ENCODE assay signal across 24 cellular contexts in the genomic region with DNA sequence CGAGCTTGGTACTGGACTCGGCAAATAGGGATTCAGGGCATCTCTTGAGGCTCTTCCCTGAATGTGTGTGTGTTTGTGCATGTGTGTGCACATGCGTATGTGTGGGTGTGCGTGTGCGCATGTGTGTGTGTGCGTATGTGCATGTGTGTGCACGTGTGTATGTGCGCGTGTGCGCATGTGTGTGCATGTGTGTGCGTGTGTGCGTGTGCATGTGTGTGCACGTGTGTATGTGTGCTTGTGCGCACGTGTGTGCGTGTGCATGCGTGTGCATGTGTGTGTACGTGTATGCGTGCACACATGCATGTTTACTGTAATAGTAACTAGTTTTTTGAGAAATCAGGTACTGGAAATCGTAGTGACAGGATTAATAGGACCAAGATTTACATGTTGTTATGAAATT.
"Had no signal": no experiment of that assay in that cellular context is flagged by ENCODE, and none has a peak within 500 bp of the region (broad histone marks: within the 10 kb centered on the region; RNA-seq: fewer than 3 reads in every experiment).

No MANE protein-coding gene starts in this region.

- ATAC-seq: activated CD8-positive, alpha-beta T cell treated with anti-CD3 and anti-CD28 coated beads, Interleukin-2, amount 10 ng/mL, durations not matched to agents 7 days and 5 days; PC-3; WTC11 had no signal

- H3K4me3 Mint-ChIP-seq: activated CD8-positive, alpha-beta T cell treated with anti-CD3 and anti-CD28 coated beads, Interleukin-2, amount 10 ng/mL, durations not matched to agents 7 days and 5 days; activated naive CD8-positive, alpha-beta T cell treated with anti-CD3 and anti-CD28 coated beads, Interleukin-2, amount 10 ng/mL, durations not matched to agents 7 days and 5 days; T-helper 1 cell treated with Interleukin-12 subunit alpha and Interleukin-12 subunit beta and Interleukin-4 antibody, amounts not matched to agents 30 μg/mL and 1 μg/mL, for 36 hours; WTC11 had no signal

- H3K9me3 ChIP-seq: adrenal gland had no signal

- H3K36me3 Mint-ChIP-seq: activated naive CD8-positive, alpha-beta T cell treated with anti-CD3 and anti-CD28 coated beads, Interleukin-2, amount 10 ng/mL, durations not matched to agents 7 days and 5 days; WTC11 had no signal

- H3K27ac Mint-ChIP-seq: activated CD8-positive, alpha-beta T cell treated with anti-CD3 and anti-CD28 coated beads, Interleukin-2, amount 10 ng/mL, durations not matched to agents 7 days and 5 days; activated naive CD8-positive, alpha-beta T cell treated with anti-CD3 and anti-CD28 coated beads, Interleukin-2, amount 10 ng/mL, durations not matched to agents 7 days and 5 days; T-helper 1 cell treated with Interleukin-12 subunit alpha and Interleukin-12 subunit beta and Interleukin-4 antibody, amounts not matched to agents 30 μg/mL and 1 μg/mL, for 36 hours; WTC11 had no signal

- H3K27me3 Mint-ChIP-seq: activated naive CD8-positive, alpha-beta T cell treated with anti-CD3 and anti-CD28 coated beads, Interleukin-2, amount 10 ng/mL, durations not matched to agents 7 days and 5 days had no signal

- H3K27ac ChIP-seq: adrenal gland had no signal

- H3K4me1 Mint-ChIP-seq: activated naive CD8-positive, alpha-beta T cell treated with anti-CD3 and anti-CD28 coated beads, Interleukin-2, amount 10 ng/mL, durations not matched to agents 7 days and 5 days had no signal

- H3K9me3 Mint-ChIP-seq: WTC11 had no signal

- H3K36me3 ChIP-seq: adrenal gland had no signal

- H3K4me1 ChIP-seq: adrenal gland had no signal

- H3K4me3 ChIP-seq: adrenal gland had no signal

- DNase-seq: activated CD4-positive, alpha-beta T cell treated with anti-CD3 and anti-CD28 coated beads for 48 hours; activated CD4-positive, alpha-beta T cell treated with anti-CD3 and anti-CD28 coated beads, Interleukin-2, amount 50 U/mL, for 4 hours; activated CD4-positive, CD25-positive, alpha-beta regulatory T cell treated with anti-CD3 and anti-CD28 coated beads, Interleukin-2, amount 50 U/mL, for 72 hours; activated CD8-positive, alpha-beta memory T cell treated with anti-CD3 and anti-CD28 coated beads, Interleukin-2, amount 50 U/mL, for 48 hours; activated CD8-positive, alpha-beta T cell treated with anti-CD3 and anti-CD28 coated beads, Interleukin-2, amount 10 ng/mL, durations not matched to agents 7 days and 5 days; activated naive CD4-positive, alpha-beta T cell treated with anti-CD3 and anti-CD28 coated beads, Interleukin-2, amount 50 U/mL, for 16 hours; activated naive CD8-positive, alpha-beta T cell treated with anti-CD3 and anti-CD28 coated beads, Interleukin-2, amount 10 ng/mL, durations not matched to agents 7 days and 5 days; activated T-cell treated with anti-CD3 and anti-CD28 coated beads, Interleukin-2, amount 50 U/mL, for 1 hour; adrenal gland; anterior cingulate cortex; central memory CD4-positive, alpha-beta T cell; Kasumi-1; NCI-H1092; NCI-H1417; NCI-H1930; NCI-H2107; NCI-H2171 treated with DMSO at 0.1 percent for 48 hours; NCI-H345; NCI-H510A; NCI-H526 treated with DMSO at 0.1 percent for 48 hours; PC-3; SHP77 treated with DMSO at 0.1 percent for 48 hours had no signal
